ENCODE assay signal across 1 cellular context in the genomic region with DNA sequence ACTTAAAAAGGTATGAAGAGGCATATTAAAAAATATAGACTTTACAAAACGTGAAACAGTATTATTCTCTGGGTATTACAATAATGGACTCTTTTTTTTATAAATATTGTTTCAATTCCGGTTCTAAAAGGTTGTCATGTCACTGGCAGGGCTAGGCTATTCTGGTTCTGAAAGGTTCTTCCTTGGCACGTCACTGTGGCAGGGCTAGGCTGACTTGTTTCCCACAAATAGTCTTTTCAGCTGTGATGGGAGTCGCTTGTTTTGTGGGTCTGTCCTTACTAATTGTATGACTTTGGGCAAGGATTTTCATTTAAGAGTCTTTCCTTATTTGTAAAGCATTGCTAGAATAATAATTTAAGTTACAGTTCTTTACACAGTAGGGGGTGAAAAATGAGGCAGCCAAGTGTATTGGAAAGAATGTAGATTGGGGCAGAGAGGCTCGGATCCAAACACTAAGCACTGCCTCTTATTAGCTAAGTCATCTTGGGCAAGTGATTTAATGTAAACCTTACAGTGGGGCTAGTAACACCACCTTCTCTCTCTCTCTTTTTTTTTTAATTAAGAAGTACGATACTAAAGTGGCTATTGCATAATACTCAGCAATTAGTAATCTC.
TF ChIP-seq lines count a peak whose summit lies in the region.

No MANE protein-coding gene starts in this region.

TF ChIP-seq in IMR-90, 13 proteins besides CTCF, POLR2A, EP300 and RAD21 (continued from another document):
- TF ChIP-seq, protein P1, sequence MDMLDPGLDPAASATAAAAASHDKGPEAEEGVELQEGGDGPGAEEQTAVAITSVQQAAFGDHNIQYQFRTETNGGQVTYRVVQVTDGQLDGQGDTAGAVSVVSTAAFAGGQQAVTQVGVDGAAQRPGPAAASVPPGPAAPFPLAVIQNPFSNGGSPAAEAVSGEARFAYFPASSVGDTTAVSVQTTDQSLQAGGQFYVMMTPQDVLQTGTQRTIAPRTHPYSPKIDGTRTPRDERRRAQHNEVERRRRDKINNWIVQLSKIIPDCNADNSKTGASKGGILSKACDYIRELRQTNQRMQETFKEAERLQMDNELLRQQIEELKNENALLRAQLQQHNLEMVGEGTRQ (IDR thresholded peaks at IDR 0.05; ENCODE audit: low read depth, low read length): no peak
TF ChIP-seq in IMR-90: peak in this region for 1.
